ENCODE assay signal across 28 cellular contexts in genomic region chr19:50550594-50550966, GRCh38. TPM values are rescaled to one million over a fixed set of nuclear protein-coding genes. Genes with fewer than 3 reads are reported as not detected.
DNase-seq lines count a peak whose midpoint lies in the region; ATAC-seq and TF ChIP-seq lines count a peak whose summit lies in the region.
"Had no signal": no experiment of that assay in that cellular context is flagged by ENCODE, and none has a peak within 500 bp of the region (broad histone marks: within the 10 kb centered on the region; RNA-seq: fewer than 3 reads in every experiment).

No MANE protein-coding gene starts in this region.

- H3K4me1 ChIP-seq in left ventricle myocardium inferior (peaks cover 8% of the 10 kb centered on the region), heart right ventricle (no peaks in the 10 kb centered on the region), iPS-18a (ENCODE audit: control insufficient read depth, low read depth, low read length) (no peaks in the 10 kb centered on the region)

- no peak for DNase-seq in left ventricle myocardium inferior
- no peak for DNase-seq in heart right ventricle
- peak; percentile 49 for DNase-seq in retina
- DNase-seq in NCI-H187 (lab: John Stamatoyannopoulos, UW) = no peak
- DNase-seq in kidney tubule cell (ENCODE audit: low spot score) = no peak
- DNase-seq: activated naive CD8-positive, alpha-beta T cell treated with anti-CD3 and anti-CD28 coated beads for 36 hours; effector CD8-positive, alpha-beta T cell; GF-D8; NCI-H1417; NCI-H2171; NCI-H774; PC-9; sigmoid colon; stimulated activated CD4-positive, alpha-beta T cell treated with anti-CD3 and anti-CD28 coated beads, Interleukin-1b, Interleukin-23, amount 100 ng/mL, for 48 hours; stimulated activated naive CD8-positive, alpha-beta T cell treated with anti-CD3 and anti-CD28 coated beads, Interleukin-15, amount 100 ng/mL, for 72 hours had no signal

- H3K36me3 ChIP-seq in left ventricle myocardium inferior = no peaks in the 10 kb centered on the region
- H3K36me3 ChIP-seq in heart right ventricle = no peaks in the 10 kb centered on the region
- H3K36me3 ChIP-seq in iPS-18a (ENCODE audit: control insufficient read depth, low read depth, low read length) = no peaks in the 10 kb centered on the region
- H3K36me3 ChIP-seq: sigmoid colon had no signal

- H3K27me3 ChIP-seq in left ventricle myocardium inferior (ENCODE audit: low read depth) (peaks cover 94% of the 10 kb centered on the region), heart right ventricle (peaks cover 0 to 85% (median 57%) of the 10 kb centered on the region in 7 donors), iPS-18a (ENCODE audit: control insufficient read depth, insufficient read depth, low read length) (peaks cover 29% of the 10 kb centered on the region)

- peak overlapping the region; percentile 41 for H3K4me3 ChIP-seq in left ventricle myocardium inferior
- peak overlapping the region in 5 of 10 donors; percentile 3 to 34 (median 17) for H3K4me3 ChIP-seq in heart right ventricle
- peak overlapping the region; percentile 69 for H3K4me3 ChIP-seq in iPS-18a (ENCODE audit: low read length)
- H3K4me3 ChIP-seq: GM12878, PC-9 had no signal

- no peak overlapping the region for H3K27ac ChIP-seq in left ventricle myocardium inferior (replicated peaks)
- H3K27ac ChIP-seq in heart right ventricle = no peak overlapping the region
- H3K27ac ChIP-seq in iPS-18a (ENCODE audit: low read length) = no peak overlapping the region
- H3K27ac ChIP-seq: PC-9, sigmoid colon had no signal

- no peaks in the 10 kb centered on the region for H3K9me3 ChIP-seq in left ventricle myocardium inferior (replicated peaks)
- H3K9me3 ChIP-seq in heart right ventricle = no peaks in the 10 kb centered on the region
- no peaks in the 10 kb centered on the region for H3K9me3 ChIP-seq in iPS-18a (ENCODE audit: control insufficient read depth, low read depth, low read length)
- H3K9me3 ChIP-seq: sigmoid colon had no signal

- intact Hi-C loops in left ventricle myocardium inferior (cut with micrococcal nuclease) = no loop called here
- intact Hi-C loops in heart right ventricle (cut with DNase I) = no loop called here

- ATAC-seq in heart right ventricle (no peak), HG03045 (IDR thresholded peaks at IDR 0.05; ENCODE audit: unreplicated experiment) (no peak), GM18868 (IDR thresholded peaks at IDR 0.05; ENCODE audit: unreplicated experiment) (no peak)
- ATAC-seq: GM12878; stimulated activated naive CD8-positive, alpha-beta T cell treated with anti-CD3 and anti-CD28 coated beads, Interleukin-15, amount 100 ng/mL, for 72 hours had no signal

- WGBS in heart right ventricle, 2 donors = 56 to 58% methylated on average over 8 of the region's 8 CpGs

- H3K9ac ChIP-seq in iPS-18a (ENCODE audit: low read length) = no peak overlapping the region

- TF ChIP-seq CTCF in left ventricle myocardium inferior (IDR thresholded peaks at IDR 0.05; ENCODE audit: borderline replicate concordance) (no peak), heart right ventricle (IDR thresholded peaks at IDR 0.05) (no peak)

RNA-seq across cellular contexts. Expression of gene LRRC4B, which starts 17.7 kb away (rescaled TPM):
- total RNA-seq in left ventricle myocardium inferior (0.47 TPM), heart right ventricle (1 to 10 TPM in 2 of 10 donors, under 1 TPM in 8; 0.42 to 1.8 (median 0.68) TPM)
- polyA plus RNA-seq in heart right ventricle = 1 to 10 TPM; 1.9 to 3.0 TPM
- total RNA-seq: activated naive CD8-positive, alpha-beta T cell treated with anti-CD3 and anti-CD28 coated beads for 36 hours; bronchial epithelial cell; GM12878; osteoblast; PC-9 had no signal

RNA-seq across cellular contexts. Expression of gene ASPDH, which starts 36.9 kb away (rescaled TPM):
- total RNA-seq in left ventricle myocardium inferior (not detected), heart right ventricle (not detected)
- polyA plus RNA-seq in heart right ventricle = not detected
- total RNA-seq: A172; activated naive CD8-positive, alpha-beta T cell treated with anti-CD3 and anti-CD28 coated beads for 36 hours; activated T-helper 1 cell treated with anti-CD3 and anti-CD28 coated beads, Interleukin-12 subunit alpha, Interleukin-12 subunit beta, Interleukin-2, Interleukin-4 antibody, amounts not matched to agents 30 ng/mL and 10 ng/mL and 1 ng/mL, durations not matched to agents 14 hours and 24 hours and 36 hours; bronchial epithelial cell; fibroblast of lung; GM12878; kidney epithelial cell; mucosa of gallbladder; osteoblast; PC-9; sigmoid colon; SK-MEL-5 had no signal
- polyA plus RNA-seq: BJ, fibroblast of lung, GM12878, sigmoid colon had no signal

RNA-seq across cellular contexts. Expression of gene JOSD2, which starts 39.6 kb away (rescaled TPM):
- 28.6 TPM for total RNA-seq in left ventricle myocardium inferior
- total RNA-seq in heart right ventricle = 10 to 100 TPM; 13.3 to 42.3 (median 25.2) TPM
- 10 to 100 TPM; 64.0 to 69.6 TPM for polyA plus RNA-seq in heart right ventricle
